ENCODE assay signal across 18 cellular contexts in the genomic region with DNA sequence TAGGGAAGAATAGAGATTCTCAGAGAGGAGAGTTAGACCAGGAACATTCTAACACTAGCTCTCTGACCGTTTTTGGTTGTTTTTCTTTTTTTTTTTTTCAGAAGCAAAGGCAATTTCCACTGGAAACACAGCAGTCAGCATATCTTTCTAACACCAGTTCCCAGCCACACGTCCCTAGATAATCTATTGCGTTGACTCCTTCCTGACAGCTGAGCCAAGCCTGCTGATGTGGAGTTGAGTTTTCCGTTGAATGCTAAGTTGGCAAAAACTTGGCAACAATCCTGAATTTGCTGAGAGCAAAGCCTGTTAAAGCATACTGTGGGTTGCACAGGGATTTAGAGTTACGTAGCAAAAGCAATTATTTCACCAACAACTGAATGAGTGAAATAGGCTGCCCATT. TPM values are rescaled to one million over a fixed set of nuclear protein-coding genes. Genes with fewer than 3 reads are reported as not detected.
DNase-seq lines count a peak whose midpoint lies in the region; ATAC-seq, FAIRE-seq and TF ChIP-seq lines count a peak whose summit lies in the region.
"Had no signal": no experiment of that assay in that cellular context is flagged by ENCODE, and none has a peak within 500 bp of the region (broad histone marks: within the 10 kb centered on the region; RNA-seq: fewer than 3 reads in every experiment).

No MANE protein-coding gene starts in this region.

- H3K4me1 ChIP-seq in right atrium auricular region (no peaks in the 10 kb centered on the region), K562 (replicated peaks in 1 of 2; ENCODE audit: control insufficient read depth in 2 of 2, insufficient read depth in 2 of 2, low read length in 2 of 2) (peaks cover 0 to 12% of the 10 kb centered on the region in 2 experiments; a peak in 1 of 5 replicates)
- H3K4me1 ChIP-seq: BLaER1, Caco-2 had no signal

- no peak for TF ChIP-seq RAD21 in K562 (CRISPR knock-in tag; conservative IDR thresholded peaks at IDR 0.05 in 1 of 2, IDR thresholded peaks at IDR 0.05 in 1 of 2)

- POLR2A ChIA-PET in K562 (lab: Yijun Ruan, JAX), result interaction anchor here (0.6 kb wide), 1 partner anchor 93 kb away, joined by 3 read pairs; no protein-coding TSS in a partner anchor

- 22% methylated on average over 5 of the region's 5 CpGs for WGBS in K562 (ENCODE audit: insufficient coverage, low coverage, missing lambda C conversion rate)

- no peaks in the 10 kb centered on the region for H3K9me1 ChIP-seq in K562 (ENCODE audit: control insufficient read depth, insufficient read depth, low read length)

- TF ChIP-seq POLR2A in K562 (conservative IDR thresholded peaks at IDR 0.05), result no peak

- TF ChIP-seq CTCF in right atrium auricular region (IDR thresholded peaks at IDR 0.05) (no peak), K562 (IDR thresholded peaks at IDR 0.05 in 2 of 3, conservative IDR thresholded peaks at IDR 0.05 in 1 of 3; ENCODE audit: insufficient read depth in 2 of 3, low read depth in 1 of 3, low read length in 3 of 3) (no peak), retinal pigment epithelial cell (conservative IDR thresholded peaks at IDR 0.05; ENCODE audit: low read depth, low read length) (no peak)

- intact Hi-C loops in left cardiac atrium (cut with DNase I), result no loop called here
- intact Hi-C loops in K562 (cut with micrococcal nuclease), result no loop called here

- H3K36me3 ChIP-seq in right atrium auricular region, result no peaks in the 10 kb centered on the region
- 0 out of 3 replicates have a peak, but pooled peaks cover 4% of the 10 kb centered on the region for H3K36me3 ChIP-seq in K562 (ENCODE audit: control insufficient read depth, insufficient read depth, low read length)
- H3K36me3 ChIP-seq: BLaER1 had no signal

- H3K4me3 ChIP-seq in right atrium auricular region (no peak overlapping the region), K562 (no peak overlapping the region), retinal pigment epithelial cell (ENCODE audit: low read length) (no peak overlapping the region)
- H3K4me3 ChIP-seq: BLaER1, GM23338 had no signal

- H3K9ac ChIP-seq in K562 (ENCODE audit: insufficient read depth in 1 of 2, low read depth in 2 of 2, low read length in 2 of 2), result no peak overlapping the region
- H3K9ac ChIP-seq: BLaER1 had no signal

- H3K4me2 ChIP-seq in K562 (ENCODE audit: insufficient read depth, low read length), result no peak overlapping the region
- H3K4me2 ChIP-seq: BLaER1, GM23338 had no signal

- FAIRE-seq in K562 (lab: Jason Lieb, UNC), result peak; percentile 44

- TF ChIP-seq EP300 in K562 (IDR thresholded peaks at IDR 0.05; ENCODE audit: low read length), result no peak

- H3K79me2 ChIP-seq in K562 (ENCODE audit: control insufficient read depth, insufficient read depth, low read length), result no peaks in the 10 kb centered on the region

- H3K27me3 ChIP-seq in right atrium auricular region, result no peaks in the 10 kb centered on the region
- no peaks in the 10 kb centered on the region for H3K27me3 ChIP-seq in K562 (ENCODE audit: control insufficient read depth in 2 of 2, insufficient read depth in 2 of 2, low read length in 2 of 2)
- H3K27me3 ChIP-seq: BLaER1 had no signal

- no peak overlapping the region for H3K27ac ChIP-seq in right atrium auricular region
- H3K27ac ChIP-seq in K562 (ENCODE audit: extremely low read depth, low read depth, low read length), result no peak overlapping the region
- H3K27ac ChIP-seq: 22Rv1, BLaER1 had no signal

- H3K9me3 ChIP-seq in right atrium auricular region (peaks cover 0 to 4% of the 10 kb centered on the region in 2 donors), K562 (replicated peaks; ENCODE audit: control insufficient read depth, insufficient read depth, low read depth, low read length) (no peaks in the 10 kb centered on the region)
- H3K9me3 ChIP-seq: BLaER1, Caco-2 had no signal

- DNase-seq in left cardiac atrium, result no peak
- no peak for DNase-seq in right atrium auricular region (ENCODE audit: low spot score)
- no peak for DNase-seq in K562 (ENCODE audit: extremely low read depth in 1 of 4, low spot score in 3 of 4)
- peak; percentile 87 for DNase-seq in retinal pigment epithelial cell (ENCODE audit: low read depth)
- no peak for DNase-seq in amygdala (lab: John Stamatoyannopoulos, UW)
- no peak for DNase-seq in T-helper 2 cell
- DNase-seq in hepatic stellate cell (ENCODE audit: low spot score), result no peak
- DNase-seq: AML-193; Caco-2; CD8-positive, alpha-beta memory T cell; DMS53; GF-D8; H7 had no signal

- ATAC-seq in left cardiac atrium (peak; percentile 26 to 88), K562 (no peak), GM18520 (IDR thresholded peaks at IDR 0.05; ENCODE audit: unreplicated experiment) (no peak)
- ATAC-seq: GM23338 had no signal

- CTCF ChIA-PET in K562 (lab: Yijun Ruan, JAX; ENCODE audit: low intra/inter-chr PET ratio), result no interaction called here

- no peak overlapping the region for H2AFZ ChIP-seq in K562 (ENCODE audit: low read depth, low read length)
- H2AFZ ChIP-seq: GM23338 had no signal

- no peaks in the 10 kb centered on the region for H4K20me1 ChIP-seq in K562 (replicated peaks; ENCODE audit: control insufficient read depth, insufficient read depth, low read length)
- H4K20me1 ChIP-seq: BLaER1 had no signal

- in situ Hi-C loops in K562 (cut with MboI), result no loop called here

- BruUV-seq in K562 (replicated peaks; lab: Mats Ljungman, UMichigan), result no TSS peak

TF ChIP-seq in K562, 482 proteins besides CTCF, POLR2A, EP300 and RAD21 (continues in another document):
- TF ChIP-seq ZNF197 (CRISPR knock-in tag; IDR thresholded peaks at IDR 0.05; ENCODE audit: low read depth), result no peak
- peak; percentile 75 for TF ChIP-seq MAFG (tag; conservative IDR thresholded peaks at IDR 0.05)
- TF ChIP-seq, protein P1, sequence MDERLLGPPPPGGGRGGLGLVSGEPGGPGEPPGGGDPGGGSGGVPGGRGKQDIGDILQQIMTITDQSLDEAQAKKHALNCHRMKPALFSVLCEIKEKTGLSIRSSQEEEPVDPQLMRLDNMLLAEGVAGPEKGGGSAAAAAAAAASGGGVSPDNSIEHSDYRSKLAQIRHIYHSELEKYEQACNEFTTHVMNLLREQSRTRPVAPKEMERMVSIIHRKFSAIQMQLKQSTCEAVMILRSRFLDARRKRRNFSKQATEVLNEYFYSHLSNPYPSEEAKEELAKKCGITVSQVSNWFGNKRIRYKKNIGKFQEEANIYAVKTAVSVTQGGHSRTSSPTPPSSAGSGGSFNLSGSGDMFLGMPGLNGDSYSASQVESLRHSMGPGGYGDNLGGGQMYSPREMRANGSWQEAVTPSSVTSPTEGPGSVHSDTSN (CRISPR knock-in tag; IDR thresholded peaks at IDR 0.05; ENCODE audit: low read depth), result no peak
- TF ChIP-seq, protein P1 (tag; conservative IDR thresholded peaks at IDR 0.05; ENCODE audit: low read depth), result 0 out of 2 replicates have a peak, but pooled peaks have one; percentile 14
- no peak for TF ChIP-seq ESRRA (IDR thresholded peaks at IDR 0.05; ENCODE audit: borderline replicate concordance, low read depth)
- TF ChIP-seq FUS (optimal IDR thresholded peaks at IDR 0.05; ENCODE audit: low read depth, low read length), result no peak
- TF ChIP-seq ZNF274 (IDR thresholded peaks at IDR 0.05; ENCODE audit: borderline replicate concordance, low read depth, low read length), result no peak
- TF ChIP-seq SPI1 (IDR thresholded peaks at IDR 0.05; ENCODE audit: borderline replicate concordance, low read depth, low read length), result no peak
- no peak for TF ChIP-seq ZNF3 (CRISPR knock-in tag; IDR thresholded peaks at IDR 0.05)
- peak; percentile 72 for TF ChIP-seq C11orf30 (IDR thresholded peaks at IDR 0.05; ENCODE audit: low read depth)
- no peak for TF ChIP-seq YY1 (IDR thresholded peaks at IDR 0.05; ENCODE audit: borderline replicate concordance in 1 of 3, control insufficient read depth in 1 of 3, extremely low read depth in 1 of 3, insufficient read depth in 3 of 3, insufficient read length in 1 of 3, insufficient replicate concordance in 2 of 3, low read depth in 1 of 3, low read length in 2 of 3)
- no peak for TF ChIP-seq MTA2 (IDR thresholded peaks at IDR 0.05; ENCODE audit: low read depth)
- no peak for TF ChIP-seq TARDBP (IDR thresholded peaks at IDR 0.05)
- peak; percentile 10; the same call in 1 of the 2 replicates for TF ChIP-seq MAFF (IDR thresholded peaks at IDR 0.05; ENCODE audit: low read length)
- TF ChIP-seq MAFK (IDR thresholded peaks at IDR 0.05; ENCODE audit: low read length), result 0 out of 2 replicates have a peak, but pooled peaks have one; percentile 13

RNA-seq across cellular contexts. Expression of a gene that starts 19.3 kb away (rescaled TPM):
- total RNA-seq in left cardiac atrium (not detected), right atrium auricular region (not detected), K562 (2014; rRNA removed) (22.0 and 29.1 TPM in 2 replicates), K562 (2014; rRNA removed; fragmentation: Illumina TruSeq; extraction: Trizol) (10.9 and 11.7 TPM in 2 replicates), K562 (2015; rRNA removed; fragmentation: Illumina TruSeq; extraction: Trizol) (16.8 and 17.6 TPM in 2 replicates), K562 (2021) (14.5 and 15.7 TPM in 2 replicates)
- total RNA-seq in K562 (2011; cell fraction: chromatin; rRNA removed; ENCODE audit: low replicate concordance), result 24.1 and 26.9 TPM in 2 replicates
- 7.4 and 9.5 TPM in 2 replicates for total RNA-seq in K562 (2011; cell fraction: nucleolus; rRNA removed)
- 8.8 and 21.6 TPM in 2 replicates for total RNA-seq in K562 (2011; cell fraction: nucleoplasm; rRNA removed)
- polyA plus RNA-seq in K562 (2011; rRNA removed) (11.7 and 26.2 TPM in 2 replicates), K562 (2014; fragmentation: Illumina TruSeq; extraction: Trizol) (9.8 and 15.0 TPM in 2 replicates), K562 (2014; fragmentation: Nextera tagmentation; extraction: Ambion mirVana) (1 to 10 TPM; 2.7 to 3.9 TPM), K562 (2014; rRNA removed) (20.8 and 24.1 TPM in 2 replicates)
- 10.0 and 35.0 TPM in 2 replicates for polyA plus RNA-seq in K562 (2011; cell fraction: cytosol; rRNA removed)
- 30.8 and 75.5 TPM in 2 replicates for polyA plus RNA-seq in K562 (2011; cell fraction: nucleus; rRNA removed)
- 26.2 and 30.3 TPM in 2 replicates for polyA plus RNA-seq in K562 (2012)
- polyA minus RNA-seq in K562 (2011; rRNA and poly(A)+ RNA removed), result 5.3 and 14.2 TPM in 2 replicates
- polyA minus RNA-seq in K562 (2011; cell fraction: cytosol; rRNA and poly(A)+ RNA removed), result 7.2 and 12.0 TPM in 2 replicates
- 15.6 and 21.4 TPM in 2 replicates for polyA minus RNA-seq in K562 (2011; cell fraction: nucleus; rRNA and poly(A)+ RNA removed)
- polyA plus RNA-seq: CD8-positive, alpha-beta memory T cell; IgD-negative memory B cell had no signal

Comparison
In these comparisons a context has a peak if more than half of its experiments do, and no peak if none do; other contexts are left out.
1. ATAC-seq: peak in left cardiac atrium (2 of 2); none in K562 (single experiment) and GM18520 (single experiment).
2. RNA of a gene that starts 19.3 kb away (total RNA-seq): 7.4 to 29.1 TPM in K562; not detected in left cardiac atrium and not detected in right atrium auricular region; every median in the first group is over 4 times any median in the second.